ENCODE assay signal across 13 cellular contexts in the genomic region with DNA sequence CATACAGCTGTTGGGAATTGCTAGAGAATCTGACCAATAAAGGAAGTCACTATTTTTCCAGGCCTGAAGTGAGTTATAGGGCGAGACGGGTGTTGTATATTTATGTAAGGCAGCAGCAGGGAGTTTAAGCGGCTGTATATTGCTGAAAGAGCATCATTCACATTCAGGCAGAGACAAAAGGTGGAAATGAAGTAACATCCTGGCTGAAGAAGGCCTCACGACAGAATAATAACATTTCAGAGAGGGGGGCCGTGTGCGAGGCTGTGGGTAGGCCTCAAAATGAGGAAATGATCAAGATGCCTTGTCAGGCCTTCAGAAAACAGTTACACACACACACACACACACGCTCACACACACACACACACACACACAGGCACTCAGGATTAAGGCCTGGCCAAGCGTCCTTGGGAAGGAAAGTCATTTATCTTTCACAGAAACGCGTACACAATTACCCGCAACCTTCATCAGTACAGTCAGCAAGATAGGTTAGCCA.
DNase-seq lines count a peak whose midpoint lies in the region; TF ChIP-seq lines count a peak whose summit lies in the region.
"Had no signal": no experiment of that assay in that cellular context is flagged by ENCODE, and none has a peak within 500 bp of the region (broad histone marks: within the 10 kb centered on the region; RNA-seq: fewer than 3 reads in every experiment).

No MANE protein-coding gene starts in this region.

- CTCF ChIA-PET in Calu3 (lab: Charles Lee): no interaction called here

- H3K36me3 ChIP-seq in left ventricle myocardium inferior: no peaks in the 10 kb centered on the region

- H3K4me3 Mint-ChIP-seq in Calu3 (ENCODE audit: low read depth, unreplicated experiment): no peak overlapping the region
- H3K4me3 Mint-ChIP-seq: activated T-cell treated with anti-CD3 and anti-CD28 coated beads, Interleukin-2, amount 50 U/mL, for 72 hours had no signal

- H3K9me3 ChIP-seq in left ventricle myocardium inferior (replicated peaks): peaks cover 14% of the 10 kb centered on the region

- H3K27ac ChIP-seq in left ventricle myocardium inferior (replicated peaks): peak overlapping the region; percentile 60
- H3K27ac ChIP-seq: parathyroid adenoma had no signal

- H3K27me3 Mint-ChIP-seq in Calu3 (ENCODE audit: unreplicated experiment): no peaks in the 10 kb centered on the region

- no peak overlapping the region for H3K4me3 ChIP-seq in astrocyte of the spinal cord (ENCODE audit: low read depth, low read length)
- H3K4me3 ChIP-seq in left ventricle myocardium inferior: no peak overlapping the region

- H3K4me1 Mint-ChIP-seq in Calu3 (ENCODE audit: low read depth, unreplicated experiment): no peaks in the 10 kb centered on the region

- intact Hi-C loops in left ventricle myocardium inferior (cut with micrococcal nuclease) (no loop called here), Calu3 (cut with micrococcal nuclease; ENCODE audit: unreplicated experiment) (no loop called here)

- peaks cover 14% of the 10 kb centered on the region for H3K4me1 ChIP-seq in left ventricle myocardium inferior
- H3K4me1 ChIP-seq: parathyroid adenoma had no signal

- in situ Hi-C loops in astrocyte of the spinal cord (cut with HindIII; ENCODE audit: low sequenced_read_pairs): no loop called here

- no peaks in the 10 kb centered on the region for H3K36me3 Mint-ChIP-seq in Calu3 (ENCODE audit: insufficient read depth, unreplicated experiment)

- no peak overlapping the region for H3K27ac Mint-ChIP-seq in Calu3 (ENCODE audit: unreplicated experiment)
- H3K27ac Mint-ChIP-seq: activated T-cell treated with anti-CD3 and anti-CD28 coated beads, Interleukin-2, amount 50 U/mL, for 72 hours had no signal

- TF ChIP-seq CTCF in astrocyte of the spinal cord (IDR thresholded peaks at IDR 0.05; ENCODE audit: low read depth, low read length): no peak
- no peak for TF ChIP-seq CTCF in left ventricle myocardium inferior (IDR thresholded peaks at IDR 0.05; ENCODE audit: borderline replicate concordance)
- no peak for TF ChIP-seq CTCF in Calu3 (IDR thresholded peaks at IDR 0.05; ENCODE audit: unreplicated experiment)

- no TSS peak for BruUV-seq in Calu3 (replicated peaks; lab: Mats Ljungman, UMichigan)

- H3K27me3 ChIP-seq in left ventricle myocardium inferior (ENCODE audit: low read depth): no peaks in the 10 kb centered on the region

- H3K9me3 Mint-ChIP-seq in Calu3 (ENCODE audit: low read depth, unreplicated experiment): peaks cover 3% of the 10 kb centered on the region

- DNase-seq in Kasumi-1 (lab: John Stamatoyannopoulos, UW) (peak; percentile 59 to 61), astrocyte of the spinal cord (ENCODE audit: low read depth, low spot score) (peak; percentile 77), left ventricle myocardium inferior (no peak), pulmonary artery endothelial cell (ENCODE audit: low read depth, low spot score) (peak; percentile 99), DMS 273 (lab: John Stamatoyannopoulos, UW; ENCODE audit: unreplicated experiment) (no peak), Calu3 (no peak), NCI-H1048 (lab: John Stamatoyannopoulos, UW) (no peak), NCI-H2081 (lab: John Stamatoyannopoulos, UW) (no peak)
- DNase-seq: activated CD4-positive, alpha-beta T cell treated with anti-CD3 and anti-CD28 coated beads for 4 hours; activated T-cell treated with anti-CD3 and anti-CD28 coated beads, Interleukin-2, amount 50 U/mL, for 72 hours; caudate nucleus; NCI-H69 had no signal

Comparison
In these comparisons a context has a peak if more than half of its experiments do, and no peak if none do; other contexts are left out.
1. DNase-seq: peak in Kasumi-1 (2 of 2), astrocyte of the spinal cord (single experiment) and pulmonary artery endothelial cell (single experiment); none in left ventricle myocardium inferior (single experiment), DMS 273 (single experiment), Calu3 (single experiment), NCI-H1048 (single experiment) and NCI-H2081 (0 of 2).